Comparison of ENCODE assay signal across 8 cellular contexts in the genomic region with DNA sequence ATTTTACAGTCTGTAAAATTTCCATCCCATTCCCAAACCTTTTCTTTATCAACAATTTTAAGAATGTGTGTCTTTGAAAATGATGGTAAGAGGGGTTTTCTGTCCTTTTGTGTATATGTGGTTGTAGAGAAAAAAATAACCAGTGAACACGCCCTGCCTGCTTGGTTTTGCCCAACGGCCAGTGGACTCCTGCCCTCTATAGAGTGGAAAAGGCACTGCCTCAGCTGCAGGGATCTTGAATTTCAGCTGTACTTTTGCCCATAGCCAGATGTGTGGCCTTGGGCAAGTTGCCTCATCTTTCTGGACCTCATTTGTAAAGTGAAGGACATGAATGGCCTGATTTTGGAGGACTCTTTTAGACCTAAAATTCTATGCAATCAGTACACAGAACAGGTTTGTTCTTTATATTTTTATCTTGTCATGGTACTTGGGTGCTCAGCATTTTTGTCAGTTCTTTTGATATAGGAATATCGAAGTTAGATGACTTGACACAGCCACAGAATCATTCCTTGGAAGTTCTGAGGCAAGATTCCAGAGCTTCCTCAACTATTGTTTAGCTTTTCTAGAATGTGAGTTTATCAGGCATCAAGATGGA.
DNase-seq lines count a peak whose midpoint lies in the region; ATAC-seq, FAIRE-seq and TF ChIP-seq lines count a peak whose summit lies in the region.

No MANE protein-coding gene starts in this region.

- H3K36me3 ChIP-seq in heart right ventricle (no peaks in the 10 kb centered on the region), left lung (no peaks in the 10 kb centered on the region)

- intact Hi-C loops in heart right ventricle (cut with DNase I), result loop anchor here in 1 of 10 donors (10.0 kb wide), 1 partner anchor 75 kb away; no protein-coding TSS in a partner anchor
- intact Hi-C loops in cardiac septum (cut with DNase I), result loop anchor here (10.0 kb wide), 1 partner anchor 185 kb away; no protein-coding TSS in a partner anchor
- intact Hi-C loops in left lung (cut with DNase I), result no loop called here

- DNase-seq in heart right ventricle, result peak in 1 of 2 donors; percentile 9
- no peak for DNase-seq in cardiac septum (ENCODE audit: low spot score)
- DNase-seq in KBM-7, result peak; percentile 28
- peak; percentile 56 for DNase-seq in astrocyte of the spinal cord (ENCODE audit: low read depth, low spot score)
- DNase-seq in left lung, result no peak
- no peak for DNase-seq in urothelium cell line (ENCODE audit: low spot score)

- no peak for FAIRE-seq in urothelium cell line (lab: Jason Lieb, UNC)

- H3K4me3 ChIP-seq in heart right ventricle (no peak overlapping the region), astrocyte of the spinal cord (ENCODE audit: low read depth, low read length) (no peak overlapping the region), left lung (no peak overlapping the region)

- 45 to 48% methylated on average over 3 of the region's 3 CpGs for WGBS in heart right ventricle, 2 donors

- H3K27me3 ChIP-seq in heart right ventricle (no peaks in the 10 kb centered on the region), left lung (no peaks in the 10 kb centered on the region)

- ATAC-seq in heart right ventricle (no peak), left lung (peak; percentile 52), HG03139 (IDR thresholded peaks at IDR 0.05; ENCODE audit: unreplicated experiment) (no peak), GM18517 (IDR thresholded peaks at IDR 0.05; ENCODE audit: unreplicated experiment) (no peak)

- in situ Hi-C loops in KBM-7 (cut with MboI; ENCODE audit: low pct_unique_long_range_greater_than_20kb, low sequenced_read_pairs) (no loop called here), astrocyte of the spinal cord (cut with HindIII; ENCODE audit: low sequenced_read_pairs) (no loop called here)

- H3K9me3 ChIP-seq in heart right ventricle (no peaks in the 10 kb centered on the region), left lung (no peaks in the 10 kb centered on the region)

- TF ChIP-seq CTCF in heart right ventricle (IDR thresholded peaks at IDR 0.05) (peak in 7 of 9 donors; percentile 25 to 55 (median 42)), astrocyte of the spinal cord (IDR thresholded peaks at IDR 0.05; ENCODE audit: low read depth, low read length) (peak; percentile 78), left lung (IDR thresholded peaks at IDR 0.05) (peak in 1 of 2 donors; percentile 36)

- H3K27ac ChIP-seq in heart right ventricle (no peak overlapping the region), left lung (no peak overlapping the region)

- H3K4me1 ChIP-seq in heart right ventricle, result no peaks in the 10 kb centered on the region
- no peaks in the 10 kb centered on the region for H3K4me1 ChIP-seq in left lung

Comparison
In these comparisons a context has a peak if more than half of its experiments do, and no peak if none do; other contexts are left out.
1. DNase-seq: peak in KBM-7 (single experiment) and astrocyte of the spinal cord (single experiment); none in cardiac septum (single experiment), left lung (0 of 2) and urothelium cell line (single experiment).